Comparison of ENCODE assay signal across 1 cellular context in genomic region chr7:120760851-120761250, GRCh38.
TF ChIP-seq lines count a peak whose summit lies in the region.

No MANE protein-coding gene starts in this region.

TF ChIP-seq in GM23338, 12 proteins besides CTCF, POLR2A, EP300 and RAD21 (continued from another document):
- no peak for TF ChIP-seq ZNF462 (CRISPR knock-in tag; IDR thresholded peaks at IDR 0.05)
